In genomic region chr2:99337164-99337930, GRCh38 we compare ENCODE assay signal across 8 cellular contexts. TPM values are rescaled to one million over a fixed set of nuclear protein-coding genes. Genes with fewer than 3 reads are reported as not detected.
A peak's percentile ranks its signal among the peaks of the same experiment; 100 is the strongest.
DNase-seq lines count a peak whose midpoint lies in the region; ATAC-seq lines count a peak whose summit lies in the region.

Gene EIF5B, plus strand, starts transcription at chr2:99337389. Its CDS starts 166 bp downstream, at chr2:99337555.

- H3K4me1 Mint-ChIP-seq in activated CD4-positive, alpha-beta T cell treated with anti-CD3 and anti-CD28 coated beads for 36 hours, result peaks cover 47% of the 10 kb centered on the region

- no peaks in the 10 kb centered on the region for H3K9me3 Mint-ChIP-seq in activated CD4-positive, alpha-beta T cell treated with anti-CD3 and anti-CD28 coated beads for 36 hours (ENCODE audit: low read depth)

- no peak within 1 kb of the TSS for H3K4me3 Mint-ChIP-seq in activated CD4-positive, alpha-beta T cell treated with anti-CD3 and anti-CD28 coated beads for 36 hours

- peak within 1 kb of the TSS; percentile 91 for H3K27ac ChIP-seq in cingulate gyrus (ENCODE audit: low read depth, low read length)

- DNase-seq in C1 segment of cervical spinal cord (lab: John Stamatoyannopoulos, UW), result peak; percentile 40 to 95 (median 92)
- peak; percentile 39 for DNase-seq in GM19240 (ENCODE audit: insufficient read length, low spot score)
- DNase-seq in NCI-H510A treated with DMSO at 0.1 percent for 48 hours (lab: John Stamatoyannopoulos, UW), result peak; percentile 84
- peak; percentile 95 for DNase-seq in activated CD4-positive, alpha-beta T cell treated with anti-CD3 and anti-CD28 coated beads for 36 hours
- DNase-seq in kidney tubule cell (ENCODE audit: low spot score), result peak; percentile 97
- peak; percentile 81 to 84 for DNase-seq in stimulated activated CD4-positive, alpha-beta T cell treated with anti-CD3 and anti-CD28 coated beads, Interleukin-1b, Interleukin-23, amount 100 ng/mL, for 1 hour (ENCODE audit: low read depth in 2 of 2)

- no peaks in the 10 kb centered on the region for H3K27me3 Mint-ChIP-seq in activated CD4-positive, alpha-beta T cell treated with anti-CD3 and anti-CD28 coated beads for 36 hours

- CTCF ChIA-PET in activated CD4-positive, alpha-beta T cell treated with anti-CD3 and anti-CD28 coated beads for 36 hours (lab: Charles Lee), result interaction anchor here (0.5 to 3.0 kb wide), 9 partner anchors 10 to 180 kb away, joined by 3 to 11 read pairs (median 4); partner anchors contain the start of genes MITD1 and MRPL30

- intact Hi-C loops in activated CD4-positive, alpha-beta T cell treated with anti-CD3 and anti-CD28 coated beads for 36 hours (cut with DNase I, micrococcal nuclease), result loop anchor here (1.0 to 10.0 kb wide), 10 partner anchors 182 to 1690 kb away; partner anchors contain the start of genes TMEM131 (in 2 of the 2), COA5 (in 1 of the 2), COX5B (in 1 of the 2) and MGAT4A (in 1 of the 2)

- H3K27ac Mint-ChIP-seq in activated CD4-positive, alpha-beta T cell treated with anti-CD3 and anti-CD28 coated beads for 36 hours, result no peak within 1 kb of the TSS

- H3K36me3 Mint-ChIP-seq in activated CD4-positive, alpha-beta T cell treated with anti-CD3 and anti-CD28 coated beads for 36 hours (ENCODE audit: low read depth), result peaks cover 11% of the 10 kb centered on the region

- POLR2A ChIA-PET in activated CD4-positive, alpha-beta T cell treated with anti-CD3 and anti-CD28 coated beads for 36 hours (lab: Charles Lee), result interaction anchor here (0.6 to 1.6 kb wide), 6 partner anchors 11 to 425 kb away, joined by 3 to 6 read pairs (median 4); partner anchors contain the start of genes LIPT1 and TSGA10

- ATAC-seq in HG03457 (IDR thresholded peaks at IDR 0.05; ENCODE audit: unreplicated experiment), result peak; percentile 46
- peak; percentile 71 for ATAC-seq in activated CD4-positive, alpha-beta T cell treated with anti-CD3 and anti-CD28 coated beads for 36 hours

RNA-seq across cellular contexts. Expression of gene EIF5B, which starts in this region (rescaled TPM):
- total RNA-seq in activated CD4-positive, alpha-beta T cell treated with anti-CD3 and anti-CD28 coated beads for 36 hours, result 10 to 100 TPM; 79.0 to 95.4 TPM

Comparison
In these comparisons a context has a peak if more than half of its experiments do, and no peak if none do; other contexts are left out.
1. Peak in every context shown above with its lines: DNase-seq, ATAC-seq and H3K27ac ChIP-seq.
2. DNase-seq: peak in every context shown above with its lines; median percentile 97 in kidney tubule cell; 95 in activated CD4-positive, alpha-beta T cell treated with anti-CD3 and anti-CD28 coated beads for 36 hours; 92 in C1 segment of cervical spinal cord; 84 in NCI-H510A treated with DMSO at 0.1 percent for 48 hours; 82 in stimulated activated CD4-positive, alpha-beta T cell treated with anti-CD3 and anti-CD28 coated beads, Interleukin-1b, Interleukin-23, amount 100 ng/mL, for 1 hour; 39 in GM19240.